23 cellular contexts compared by ENCODE assay signal in genomic region chr10:5606864-5607263, GRCh38. TPM values are rescaled to one million over a fixed set of nuclear protein-coding genes. Genes with fewer than 3 reads are reported as not detected.
DNase-seq lines count a peak whose midpoint lies in the region; ATAC-seq and TF ChIP-seq lines count a peak whose summit lies in the region.
"Had no signal": no experiment of that assay in that cellular context is flagged by ENCODE, and none has a peak within 500 bp of the region (broad histone marks: within the 10 kb centered on the region; RNA-seq: fewer than 3 reads in every experiment).

No MANE protein-coding gene starts in this region.

- H3K27ac Mint-ChIP-seq in stimulated activated naive CD8-positive, alpha-beta T cell treated with anti-CD3 and anti-CD28 coated beads, Interleukin-15, amount 100 ng/mL, for 72 hours = no peak overlapping the region
- H3K27ac Mint-ChIP-seq in chondrocyte (ENCODE audit: unreplicated experiment) = no peak overlapping the region
- H3K27ac Mint-ChIP-seq: activated T-cell treated with anti-CD3 and anti-CD28 coated beads, Interleukin-2, amount 50 U/mL, for 24 hours; CD4-positive, alpha-beta memory T cell; WTC11 had no signal

- no peaks in the 10 kb centered on the region for H3K9me3 Mint-ChIP-seq in stimulated activated naive CD8-positive, alpha-beta T cell treated with anti-CD3 and anti-CD28 coated beads, Interleukin-15, amount 100 ng/mL, for 72 hours
- H3K9me3 Mint-ChIP-seq in chondrocyte (ENCODE audit: low read depth) = no peaks in the 10 kb centered on the region
- H3K9me3 Mint-ChIP-seq: activated T-cell treated with anti-CD3 and anti-CD28 coated beads, Interleukin-2, amount 50 U/mL, for 24 hours; neural crest cell had no signal

- H3K9me2 ChIP-seq in Loucy (replicated peaks; ENCODE audit: low read depth, low read length) = no peaks in the 10 kb centered on the region

- DNase-seq in stimulated activated naive CD8-positive, alpha-beta T cell treated with anti-CD3 and anti-CD28 coated beads, Interleukin-15, amount 100 ng/mL, for 72 hours = no peak
- DNase-seq in stimulated activated naive CD8-positive, alpha-beta T cell treated with anti-CD3 and anti-CD28 coated beads, Interleukin-15, Interleukin-2, amounts not matched to agents 100 U/mL and 50 U/mL, for 24 hours = no peak
- DNase-seq in chondrocyte (ENCODE audit: low spot score) (peak; percentile 43), KG1 (lab: John Stamatoyannopoulos, UW) (no peak), ureter (ENCODE audit: low spot score) (no peak), hepatic stellate cell (ENCODE audit: low spot score) (no peak)
- DNase-seq: activated CD8-positive, alpha-beta memory T cell treated with anti-CD3 and anti-CD28 coated beads for 24 hours; activated T-cell treated with anti-CD3 and anti-CD28 coated beads, Interleukin-2, amount 50 U/mL, for 24 hours; CD4-positive, alpha-beta memory T cell; DMS 273 treated with DMSO at 0.1 percent for 48 hours; effector CD4-positive, alpha-beta T cell; erythroblast; foreskin fibroblast; GF-D8; hypothalamus; NCI-H1105; NCI-H2029; NCI-H446; SJCRH30; testis had no signal

- no peaks in the 10 kb centered on the region for H3K79me2 ChIP-seq in Loucy (ENCODE audit: insufficient read depth, low read length)

- peaks cover 16% of the 10 kb centered on the region for H3K4me1 ChIP-seq in Loucy (ENCODE audit: insufficient read depth, low read length, poor library complexity, severe bottlenecking)
- H3K4me1 ChIP-seq: testis had no signal

- TF ChIP-seq CTCF in Loucy (conservative IDR thresholded peaks at IDR 0.05; ENCODE audit: low read length) (peak; percentile 17; the same call in 1 of the 2 replicates), chondrocyte (IDR thresholded peaks at IDR 0.05) (no peak)

- no peak overlapping the region for H2AFZ ChIP-seq in Loucy (ENCODE audit: low read length)

- H3K4me3 Mint-ChIP-seq in stimulated activated naive CD8-positive, alpha-beta T cell treated with anti-CD3 and anti-CD28 coated beads, Interleukin-15, amount 100 ng/mL, for 72 hours = no peak overlapping the region
- no peak overlapping the region for H3K4me3 Mint-ChIP-seq in chondrocyte (ENCODE audit: unreplicated experiment)
- H3K4me3 Mint-ChIP-seq: activated T-cell treated with anti-CD3 and anti-CD28 coated beads, Interleukin-2, amount 50 U/mL, for 24 hours; CD4-positive, alpha-beta memory T cell; neural crest cell; WTC11 had no signal

- ATAC-seq in stimulated activated naive CD8-positive, alpha-beta T cell treated with anti-CD3 and anti-CD28 coated beads, Interleukin-15, amount 100 ng/mL, for 72 hours = peak; percentile 49
- ATAC-seq in stimulated activated naive CD8-positive, alpha-beta T cell treated with anti-CD3 and anti-CD28 coated beads, Interleukin-15, Interleukin-2, amounts not matched to agents 100 U/mL and 50 U/mL, for 24 hours = no peak
- ATAC-seq: WTC11 had no signal

- H3K36me3 Mint-ChIP-seq in chondrocyte (ENCODE audit: low read depth) = no peaks in the 10 kb centered on the region
- H3K36me3 Mint-ChIP-seq: CD4-positive, alpha-beta memory T cell; WTC11 had no signal

- H4K20me1 ChIP-seq in Loucy (ENCODE audit: insufficient read depth, low read length, poor library complexity, severe bottlenecking) = no peaks in the 10 kb centered on the region

- H3K9me3 ChIP-seq in Loucy (ENCODE audit: insufficient read depth, low read depth, low read length) = no peaks in the 10 kb centered on the region
- H3K9me3 ChIP-seq: SJCRH30, testis had no signal

- H3K4me1 Mint-ChIP-seq in stimulated activated naive CD8-positive, alpha-beta T cell treated with anti-CD3 and anti-CD28 coated beads, Interleukin-15, amount 100 ng/mL, for 72 hours = no peaks in the 10 kb centered on the region
- peaks cover 24% of the 10 kb centered on the region for H3K4me1 Mint-ChIP-seq in chondrocyte (ENCODE audit: low read depth)
- H3K4me1 Mint-ChIP-seq: WTC11 had no signal

- no peaks in the 10 kb centered on the region for H3K36me3 ChIP-seq in Loucy (ENCODE audit: insufficient read depth, low read length)
- H3K36me3 ChIP-seq: SJCRH30 had no signal

- H3K27me3 Mint-ChIP-seq in stimulated activated naive CD8-positive, alpha-beta T cell treated with anti-CD3 and anti-CD28 coated beads, Interleukin-15, amount 100 ng/mL, for 72 hours = peaks cover 15% of the 10 kb centered on the region
- H3K27me3 Mint-ChIP-seq in chondrocyte (ENCODE audit: low read depth) = no peaks in the 10 kb centered on the region

- no peak overlapping the region for H3K9ac ChIP-seq in Loucy (ENCODE audit: low read depth, low read length, poor library complexity, severe bottlenecking)

- H3K4me2 ChIP-seq in Loucy (ENCODE audit: low read depth, low read length, poor library complexity, severe bottlenecking) = no peak overlapping the region

- no peak overlapping the region for H3K4me3 ChIP-seq in Loucy (ENCODE audit: low read length, poor library complexity, severe bottlenecking)
- H3K4me3 ChIP-seq: SJCRH30, testis had no signal

- no peaks in the 10 kb centered on the region; the same call in 1 of the 2 replicates for H3F3A ChIP-seq in Loucy (ENCODE audit: low read depth)

- H3K27me3 ChIP-seq in Loucy (ENCODE audit: insufficient read depth, low read length, poor library complexity, severe bottlenecking) = no peaks in the 10 kb centered on the region
- H3K27me3 ChIP-seq: SJCRH30, testis had no signal

RNA-seq across cellular contexts. Expression of gene ASB13, which starts 59.5 kb away (rescaled TPM):
- total RNA-seq in chondrocyte (13.8 to 14.9 TPM (median 14.0 TPM) in 3 replicates), ureter (33.8 TPM)
